1 cellular context compared by ENCODE assay signal in genomic region chr6:118894425-118895240, GRCh38.
TF ChIP-seq lines count a peak whose summit lies in the region.

No MANE protein-coding gene starts in this region.

TF ChIP-seq in HEK293, 187 proteins besides CTCF, POLR2A, EP300 and RAD21 (continued from another document):
- TF ChIP-seq PATZ1 (tag by site-specific recombination; IDR thresholded peaks at IDR 0.05) (peak; percentile 33), GLIS2 (tag by site-specific recombination; IDR thresholded peaks at IDR 0.05) (peak; percentile 74), ZBTB17 (tag by site-specific recombination; IDR thresholded peaks at IDR 0.05) (peak; percentile 67), ZBTB20 (tag by site-specific recombination; IDR thresholded peaks at IDR 0.05) (peak; percentile 53; the same call in 1 of the 2 replicates), ZIC2 (tag by site-specific recombination; IDR thresholded peaks at IDR 0.05) (peak; percentile 31; the same call in 1 of the 2 replicates), GLIS1 (tag by site-specific recombination; IDR thresholded peaks at IDR 0.05) (peak; percentile 43; the same call in 1 of the 2 replicates), ZNF335 (tag by site-specific recombination; conservative IDR thresholded peaks at IDR 0.05) (peak; percentile 93), PRDM4 (tag by site-specific recombination; IDR thresholded peaks at IDR 0.05) (peak; percentile 26; the same call in 1 of the 2 replicates), ZNF341 (tag by site-specific recombination; IDR thresholded peaks at IDR 0.05; ENCODE audit: low read depth) (0 out of 2 replicates have a peak, but pooled peaks have one; percentile 34), SALL2 (tag by site-specific recombination; IDR thresholded peaks at IDR 0.05; ENCODE audit: borderline replicate concordance) (no peak), YY2 (tag by site-specific recombination; IDR thresholded peaks at IDR 0.05) (peak; percentile 62; the same call in 1 of the 2 replicates), ZBTB26 (tag by site-specific recombination; optimal IDR thresholded peaks at IDR 0.05) (peak; percentile 99)
